Comparison of ENCODE assay signal across 25 cellular contexts in the genomic region with DNA sequence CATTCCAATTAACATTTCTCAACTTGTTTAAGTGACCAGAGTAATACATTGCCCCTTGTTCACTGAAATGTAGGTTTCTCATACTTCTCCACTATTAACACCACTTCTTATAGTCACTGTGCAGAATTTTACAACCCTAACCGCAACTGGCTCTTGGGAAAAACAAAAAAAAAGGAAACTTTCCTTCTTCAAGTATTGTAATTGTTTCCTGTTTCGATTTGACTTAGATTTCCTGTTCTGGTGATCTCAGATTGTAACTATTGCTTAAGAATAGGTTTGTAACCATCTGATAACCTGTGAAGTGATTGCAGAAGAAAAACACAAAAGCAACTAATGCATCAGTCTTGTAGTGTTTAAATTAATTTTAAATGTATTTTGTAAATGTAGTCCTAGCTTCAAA.
DNase-seq lines count a peak whose midpoint lies in the region; ATAC-seq and TF ChIP-seq lines count a peak whose summit lies in the region.
"Had no signal": no experiment of that assay in that cellular context is flagged by ENCODE, and none has a peak within 500 bp of the region (broad histone marks: within the 10 kb centered on the region; RNA-seq: fewer than 3 reads in every experiment).

No MANE protein-coding gene starts in this region.

- no peak overlapping the region for H3K4me3 Mint-ChIP-seq in T-helper 17 cell
- H3K4me3 Mint-ChIP-seq: activated CD4-positive, alpha-beta memory T cell treated with anti-CD3 and anti-CD28 coated beads for 36 hours; activated naive CD4-positive, alpha-beta T cell treated with anti-CD3 and anti-CD28 coated beads, Interleukin-2, amount 50 U/mL, for 24 hours; activated T-cell treated with anti-CD3 and anti-CD28 coated beads, Interleukin-2, amount 50 U/mL, for 4 hours; CD8-positive, alpha-beta T cell; neural progenitor cell; stimulated activated memory B cell treated with anti-CD40 and anti-IgM and Interleukin-4, amounts not matched to agents 10 μg/mL and 1 μg/mL and 100 μg/mL, for 72 hours had no signal

- TF ChIP-seq CTCF in esophagus muscularis mucosa (IDR thresholded peaks at IDR 0.05): no peak

- H3K27me3 Mint-ChIP-seq in T-helper 17 cell: no peaks in the 10 kb centered on the region
- H3K27me3 Mint-ChIP-seq: activated CD4-positive, alpha-beta memory T cell treated with anti-CD3 and anti-CD28 coated beads for 36 hours; activated naive CD4-positive, alpha-beta T cell treated with anti-CD3 and anti-CD28 coated beads, Interleukin-2, amount 50 U/mL, for 24 hours; stimulated activated memory B cell treated with anti-CD40 and anti-IgM and Interleukin-4, amounts not matched to agents 10 μg/mL and 1 μg/mL and 100 μg/mL, for 72 hours had no signal

- no peaks in the 10 kb centered on the region for H3K36me3 ChIP-seq in esophagus muscularis mucosa
- H3K36me3 ChIP-seq: neural progenitor cell, transverse colon had no signal

- DNase-seq in Ammon's horn (ENCODE audit: low spot score) (peak; percentile 5), LHCN-M2 (ENCODE audit: low read depth) (peak; percentile 13), SIG-M5 treated with dmso at 0.1 percent for 504 hours (lab: John Stamatoyannopoulos, UW; ENCODE audit: unreplicated experiment) (peak; percentile 60), globus pallidus (ENCODE audit: low spot score) (peak; percentile 17), T-helper 17 cell (no peak), esophagus muscularis mucosa (ENCODE audit: extremely low spot score) (no peak)
- no peak for DNase-seq in activated CD4-positive, CD25-positive, alpha-beta regulatory T cell (lab: John Stamatoyannopoulos, UW)
- DNase-seq: ACHN; activated CD4-positive, alpha-beta memory T cell treated with anti-CD3 and anti-CD28 coated beads for 36 hours; activated T-cell treated with anti-CD3 and anti-CD28 coated beads, Interleukin-2, amount 50 U/mL, for 4 hours; body of pancreas; CD8-positive, alpha-beta T cell; DND-41; H7; left cardiac atrium; midbrain; NCI-H1105 treated with DMSO at 0.1 percent for 48 hours; NCI-H526; transverse colon had no signal

- ATAC-seq in T-helper 17 cell (no peak), HG02981 (IDR thresholded peaks at IDR 0.05; ENCODE audit: unreplicated experiment) (no peak)
- ATAC-seq: activated T-cell treated with anti-CD3 and anti-CD28 coated beads, Interleukin-2, amount 50 U/mL, for 4 hours; body of pancreas; CD8-positive, alpha-beta T cell; left cardiac atrium; stimulated activated memory B cell treated with anti-CD40 and anti-IgM and Interleukin-4, amounts not matched to agents 10 μg/mL and 1 μg/mL and 100 μg/mL, for 72 hours had no signal

- 52% methylated on average over 2 of the region's 2 CpGs for WGBS in esophagus muscularis mucosa

- no peaks in the 10 kb centered on the region for H3K4me1 ChIP-seq in esophagus muscularis mucosa
- H3K4me1 ChIP-seq: body of pancreas, neural progenitor cell, transverse colon had no signal

- no peak overlapping the region for H3K4me3 ChIP-seq in esophagus muscularis mucosa
- H3K4me3 ChIP-seq: body of pancreas, neural progenitor cell, transverse colon had no signal

- no peaks in the 10 kb centered on the region for H3K27me3 ChIP-seq in esophagus muscularis mucosa
- H3K27me3 ChIP-seq: body of pancreas, neural progenitor cell, transverse colon had no signal

- H3K36me3 Mint-ChIP-seq in T-helper 17 cell (ENCODE audit: low read depth): no peaks in the 10 kb centered on the region
- H3K36me3 Mint-ChIP-seq: activated CD4-positive, alpha-beta memory T cell treated with anti-CD3 and anti-CD28 coated beads for 36 hours; activated naive CD4-positive, alpha-beta T cell treated with anti-CD3 and anti-CD28 coated beads, Interleukin-2, amount 50 U/mL, for 24 hours; CD8-positive, alpha-beta T cell; IgD-negative memory B cell; neural progenitor cell; stimulated activated memory B cell treated with anti-CD40 and anti-IgM and Interleukin-4, amounts not matched to agents 10 μg/mL and 1 μg/mL and 100 μg/mL, for 72 hours had no signal

- H3K27ac Mint-ChIP-seq in T-helper 17 cell: no peak overlapping the region
- H3K27ac Mint-ChIP-seq: activated CD4-positive, alpha-beta memory T cell treated with anti-CD3 and anti-CD28 coated beads for 36 hours; activated naive CD4-positive, alpha-beta T cell treated with anti-CD3 and anti-CD28 coated beads, Interleukin-2, amount 50 U/mL, for 24 hours; CD8-positive, alpha-beta T cell; IgD-negative memory B cell; neural progenitor cell; stimulated activated memory B cell treated with anti-CD40 and anti-IgM and Interleukin-4, amounts not matched to agents 10 μg/mL and 1 μg/mL and 100 μg/mL, for 72 hours had no signal

- no peak for TF ChIP-seq EP300 in esophagus muscularis mucosa (IDR thresholded peaks at IDR 0.05)

- intact Hi-C loops in esophagus muscularis mucosa (cut with DNase I): no loop called here

- H3K27ac ChIP-seq in esophagus muscularis mucosa (replicated peaks in 1 of 4): no peak overlapping the region
- H3K27ac ChIP-seq: body of pancreas, epithelial cell of prostate, neural progenitor cell, transverse colon had no signal

- no peak for TF ChIP-seq POLR2A in esophagus muscularis mucosa (IDR thresholded peaks at IDR 0.05; ENCODE audit: low read depth)

- H3K9me3 ChIP-seq in T-helper 17 cell (ENCODE audit: control insufficient read depth, low read length, poor library complexity, severe bottlenecking) (no peaks in the 10 kb centered on the region), esophagus muscularis mucosa (no peaks in the 10 kb centered on the region)
- H3K9me3 ChIP-seq: body of pancreas, transverse colon had no signal

- H3K4me1 Mint-ChIP-seq in T-helper 17 cell: no peaks in the 10 kb centered on the region
- H3K4me1 Mint-ChIP-seq: activated naive CD4-positive, alpha-beta T cell treated with anti-CD3 and anti-CD28 coated beads, Interleukin-2, amount 50 U/mL, for 24 hours; stimulated activated memory B cell treated with anti-CD40 and anti-IgM and Interleukin-4, amounts not matched to agents 10 μg/mL and 1 μg/mL and 100 μg/mL, for 72 hours had no signal

Comparison
In these comparisons a context has a peak if more than half of its experiments do, and no peak if none do; other contexts are left out.
1. DNase-seq: peak in Ammon's horn (single experiment), LHCN-M2 (single experiment), SIG-M5 treated with dmso at 0.1 percent for 504 hours (single experiment) and globus pallidus (single experiment); none in T-helper 17 cell (0 of 3), esophagus muscularis mucosa (single experiment) and activated CD4-positive, CD25-positive, alpha-beta regulatory T cell (0 of 4).